Comparison of ENCODE assay signal across 18 cellular contexts in the genomic region with DNA sequence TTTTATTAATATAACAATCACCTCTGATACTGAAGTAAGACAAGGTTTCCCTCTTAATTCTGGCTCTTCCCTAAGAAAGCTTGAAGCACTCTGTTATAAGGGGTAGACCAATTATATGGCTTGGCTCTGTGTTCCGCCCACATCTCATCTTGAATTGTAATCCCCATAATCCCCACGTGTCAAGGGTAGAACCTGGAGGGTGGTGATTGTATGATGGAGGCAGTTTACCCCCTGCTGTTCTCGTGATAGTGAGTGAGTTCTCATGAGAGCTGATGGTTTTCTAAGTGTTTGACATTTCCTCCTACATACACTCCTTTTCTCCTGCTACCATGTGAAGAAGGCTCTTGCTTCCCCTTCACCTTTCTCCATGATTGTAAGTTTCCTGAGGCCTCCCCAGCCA.
DNase-seq lines count a peak whose midpoint lies in the region; ATAC-seq and TF ChIP-seq lines count a peak whose summit lies in the region.
"Had no signal": no experiment of that assay in that cellular context is flagged by ENCODE, and none has a peak within 500 bp of the region (broad histone marks: within the 10 kb centered on the region; RNA-seq: fewer than 3 reads in every experiment).

No MANE protein-coding gene starts in this region.

- no peak overlapping the region for H4K8ac ChIP-seq in mesendoderm (ENCODE audit: low read depth, low read length)

- POLR2A ChIA-PET in A673 (lab: Charles Lee; ENCODE audit: low non-redundant PET): no interaction called here
- POLR2A ChIA-PET in HEK293T (lab: Yijun Ruan, JAX): no interaction called here

- no peak overlapping the region for H3K56ac ChIP-seq in mesendoderm (ENCODE audit: low read length)

- no peak overlapping the region for H3K4me2 ChIP-seq in SU-DHL-6 (ENCODE audit: low read depth, low read length, poor library complexity, severe bottlenecking)
- H3K4me2 ChIP-seq in mesendoderm (ENCODE audit: low read length): no peak overlapping the region
- H3K4me2 ChIP-seq: A549 had no signal

- no peak overlapping the region for H3K23ac ChIP-seq in mesendoderm (ENCODE audit: low read length)

- H3K79me2 ChIP-seq in SU-DHL-6 (ENCODE audit: insufficient read depth, low read length): no peaks in the 10 kb centered on the region
- H3K79me2 ChIP-seq in mesendoderm (ENCODE audit: control insufficient read depth, insufficient read depth, low read length): no peaks in the 10 kb centered on the region

- H2BK5ac ChIP-seq in mesendoderm (ENCODE audit: low read length): no peak overlapping the region

- no CpG with 5 or more reads among the region's 3 CpGs for WGBS in mesendoderm (ENCODE audit: extremely low coverage, insufficient coverage, low lambda C conversion rate)

- no peaks in the 10 kb centered on the region for H3K36me3 ChIP-seq in A673 (ENCODE audit: insufficient read depth, low read length, poor library complexity, severe bottlenecking)
- no peaks in the 10 kb centered on the region for H3K36me3 ChIP-seq in SU-DHL-6 (ENCODE audit: low read length)
- no peaks in the 10 kb centered on the region for H3K36me3 ChIP-seq in mesendoderm (ENCODE audit: control insufficient read depth, insufficient read depth, low read length)

- no peak overlapping the region for H3K18ac ChIP-seq in mesendoderm (ENCODE audit: low read length)

- no peak overlapping the region for H3K27ac ChIP-seq in A673 (ENCODE audit: low read depth, low read length, poor library complexity, severe bottlenecking)
- no peak overlapping the region for H3K27ac ChIP-seq in SU-DHL-6 (ENCODE audit: low read depth, low read length)
- no peak overlapping the region for H3K27ac ChIP-seq in mesendoderm (ENCODE audit: low read depth, low read length)
- H3K27ac ChIP-seq: A549 had no signal

- peaks cover 3% of the 10 kb centered on the region; the same call in 1 of the 2 replicates for H3F3A ChIP-seq in SU-DHL-6 (ENCODE audit: insufficient read depth)

- no TSS peak for BruUV-seq in A673 (replicated peaks; lab: Mats Ljungman, UMichigan)

- H3K4ac ChIP-seq in mesendoderm (ENCODE audit: low read depth, low read length): no peak overlapping the region

- ATAC-seq in HG02678 (IDR thresholded peaks at IDR 0.05; ENCODE audit: unreplicated experiment) (no peak), HG03095 (IDR thresholded peaks at IDR 0.05; ENCODE audit: unreplicated experiment) (no peak)
- ATAC-seq: A549 had no signal

- H2AFZ ChIP-seq in SU-DHL-6 (ENCODE audit: low read depth, low read length, severe bottlenecking): peak overlapping the region; percentile 27

- no peaks in the 10 kb centered on the region for H3K27me3 ChIP-seq in A673 (replicated peaks; ENCODE audit: insufficient read depth, low read depth, low read length, poor library complexity)
- no peaks in the 10 kb centered on the region for H3K27me3 ChIP-seq in SU-DHL-6 (ENCODE audit: low read length)
- H3K27me3 ChIP-seq in mesendoderm (ENCODE audit: insufficient read depth, low read length, poor library complexity): no peaks in the 10 kb centered on the region

- no peaks in the 10 kb centered on the region for H3K9me3 ChIP-seq in A673 (ENCODE audit: low read depth, low read length, poor library complexity, severe bottlenecking)
- H3K9me3 ChIP-seq in SU-DHL-6 (ENCODE audit: insufficient read depth, low read length): no peaks in the 10 kb centered on the region
- H3K9me3 ChIP-seq: A549 had no signal

- no peaks in the 10 kb centered on the region for H3K9me2 ChIP-seq in SU-DHL-6 (replicated peaks; ENCODE audit: insufficient read depth, low read length)

- H3K4me1 ChIP-seq in A673 (ENCODE audit: insufficient read depth, low read length, poor library complexity, severe bottlenecking): peaks cover 43% of the 10 kb centered on the region
- H3K4me1 ChIP-seq in mesendoderm (ENCODE audit: control insufficient read depth, low read depth, low read length): no peaks in the 10 kb centered on the region
- H3K4me1 ChIP-seq: A549 had no signal

- CTCF ChIA-PET in A673 (lab: Charles Lee): no interaction called here
- CTCF ChIA-PET in HEK293T (lab: Yijun Ruan, JAX): interaction anchor here (1.0 kb wide), 1 partner anchor 10 kb away, joined by 3 read pairs; no protein-coding TSS in a partner anchor

- no peak overlapping the region for H2BK15ac ChIP-seq in mesendoderm (replicated peaks; ENCODE audit: low read depth)

- H4K20me1 ChIP-seq in SU-DHL-6 (ENCODE audit: low read depth, low read length): no peaks in the 10 kb centered on the region

- intact Hi-C loops in A673 (cut with micrococcal nuclease; ENCODE audit: unreplicated experiment): no loop called here

- TF ChIP-seq CTCF in A673 (conservative IDR thresholded peaks at IDR 0.05; ENCODE audit: low read depth, low read length): no peak
- TF ChIP-seq CTCF in SU-DHL-6 (IDR thresholded peaks at IDR 0.05; ENCODE audit: insufficient read depth, low read length, poor library complexity, severe bottlenecking): no peak

- H3K4me3 ChIP-seq in A673 (ENCODE audit: low read depth, low read length, poor library complexity, severe bottlenecking) (no peak overlapping the region), SU-DHL-6 (ENCODE audit: insufficient read depth, low read length, poor library complexity, severe bottlenecking) (no peak overlapping the region), mesendoderm (ENCODE audit: low read length) (no peak overlapping the region)
- H3K4me3 ChIP-seq: A549 had no signal

- no peak overlapping the region for H2AK5ac ChIP-seq in mesendoderm (ENCODE audit: low read length)

- H3K79me1 ChIP-seq in mesendoderm (ENCODE audit: low read length): no peaks in the 10 kb centered on the region

- no peak overlapping the region for H2BK120ac ChIP-seq in mesendoderm (ENCODE audit: low read depth, low read length)

- DNase-seq in A673 (ENCODE audit: low spot score) (peak; percentile 43), HEK293T (ENCODE audit: extremely low spot score) (no peak), mesendoderm (peak; percentile 78), T-helper 1 cell (no peak)
- DNase-seq: 8988T; C1 segment of cervical spinal cord; Calu3; CD4-positive, alpha-beta memory T cell; COR-L47; DMS53; DMS79 treated with DMSO at 0.1 percent for 48 hours; GF-D8; H7; HCEC 1CT had no signal

- H3K9ac ChIP-seq in SU-DHL-6 (ENCODE audit: low read length) (no peak overlapping the region), mesendoderm (ENCODE audit: low read length) (no peak overlapping the region)

- H4K5ac ChIP-seq in mesendoderm (ENCODE audit: low read length): no peak overlapping the region

TF ChIP-seq in HEK293T, 16 proteins besides CTCF, POLR2A, EP300 and RAD21:
- TF ChIP-seq HDGF (IDR thresholded peaks at IDR 0.05; ENCODE audit: borderline replicate concordance) (no peak), FOXA1 (IDR thresholded peaks at IDR 0.05) (no peak), L3MBTL2 (conservative IDR thresholded peaks at IDR 0.05) (0 out of 2 replicates have a peak, but pooled peaks have one; percentile 6), FOXK2 (IDR thresholded peaks at IDR 0.05) (no peak), CTBP1 (IDR thresholded peaks at IDR 0.05; ENCODE audit: borderline replicate concordance) (no peak)

Comparison
In these comparisons a context has a peak if more than half of its experiments do, and no peak if none do; other contexts are left out.
1. DNase-seq: peak in A673 (single experiment) and mesendoderm (single experiment); none in HEK293T (single experiment) and T-helper 1 cell (0 of 5).